In the genomic region with DNA sequence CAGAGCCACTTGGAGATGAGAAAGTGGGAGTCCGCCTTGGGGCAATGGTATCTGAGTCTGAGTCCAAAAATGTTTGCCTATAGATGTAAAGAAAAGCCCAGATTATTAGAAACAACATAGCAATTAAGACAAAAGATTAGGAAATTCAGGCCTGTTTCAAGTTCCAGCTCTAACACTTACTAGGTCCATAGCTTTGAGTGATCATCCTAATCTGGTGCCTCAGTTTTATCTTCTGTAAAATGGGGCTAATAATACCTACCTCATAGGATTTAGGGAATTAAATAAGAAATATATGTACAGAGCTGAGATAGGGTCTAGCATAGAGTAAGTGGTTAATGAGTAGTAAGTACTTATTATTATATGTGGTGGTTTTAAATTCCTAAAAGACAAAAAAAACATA, we compare ENCODE assay signal across 30 cellular contexts.
"Had no signal": no experiment of that assay in that cellular context is flagged by ENCODE, and none has a peak within 500 bp of the region (broad histone marks: within the 10 kb centered on the region; RNA-seq: fewer than 3 reads in every experiment).

No MANE protein-coding gene starts in this region.

- ATAC-seq: activated naive CD4-positive, alpha-beta T cell treated with anti-CD3 and anti-CD28 coated beads, Interleukin-2, amount 50 U/mL, for 72 hours; activated T-cell treated with anti-CD3 and anti-CD28 coated beads, Interleukin-2, amount 50 U/mL, for 72 hours; esophagus mucosa; WTC11 had no signal

- H3K27ac ChIP-seq: ascending aorta, cardiac muscle cell, colonic mucosa, VCaP had no signal

- H3K27me3 ChIP-seq: ascending aorta, breast epithelium, cardiac muscle cell, colonic mucosa had no signal

- DNase-seq: activated CD4-positive, alpha-beta memory T cell treated with anti-CD3 and anti-CD28 coated beads, Interleukin-2, amount 10 ng/mL, durations not matched to agents 7 days and 5 days; activated CD4-positive, alpha-beta T cell treated with anti-CD3 and anti-CD28 coated beads for 1 hour; activated CD4-positive, alpha-beta T cell treated with anti-CD3 and anti-CD28 coated beads for 4 hours; activated CD4-positive, alpha-beta T cell treated with anti-CD3 and anti-CD28 coated beads, Interleukin-2, amount 10 ng/mL, durations not matched to agents 7 days and 5 days; activated CD4-positive, alpha-beta T cell treated with anti-CD3 and anti-CD28 coated beads, Interleukin-2, amount 50 U/mL, for 4 hours; activated CD8-positive, alpha-beta memory T cell treated with anti-CD3 and anti-CD28 coated beads, Interleukin-2, amount 50 U/mL, for 48 hours; activated gamma-delta T cell; activated naive CD4-positive, alpha-beta T cell; activated naive CD4-positive, alpha-beta T cell treated with anti-CD3 and anti-CD28 coated beads, Interleukin-2, amount 10 ng/mL, durations not matched to agents 7 days and 5 days; activated naive CD8-positive, alpha-beta T cell treated with anti-CD3 and anti-CD28 coated beads, Interleukin-2, amount 10 ng/mL, durations not matched to agents 7 days and 5 days; activated T-cell treated with anti-CD3 and anti-CD28 coated beads for 4 hours; activated T-cell treated with anti-CD3 and anti-CD28 coated beads, Interleukin-2, amount 50 U/mL, for 24 hours; activated T-cell treated with anti-CD3 and anti-CD28 coated beads, Interleukin-2, amount 50 U/mL, for 72 hours; central memory CD4-positive, alpha-beta T cell; cerebellar nuclear complex; colonic mucosa; effector CD8-positive, alpha-beta T cell; foreskin fibroblast; head of caudate nucleus; T-helper 2 cell had no signal

- FAIRE-seq: endometrium, frontal cortex, TTC549 had no signal

- H3K4me3 ChIP-seq: ascending aorta, cardiac muscle cell, colonic mucosa had no signal

- H3K36me3 ChIP-seq: ascending aorta, breast epithelium, cardiac muscle cell, colonic mucosa had no signal

- H3K9me3 ChIP-seq: ascending aorta, breast epithelium, colonic mucosa had no signal

- H3K4me1 ChIP-seq: ascending aorta, breast epithelium, colonic mucosa had no signal
